In genomic region chr6:159203304-159204005, GRCh38 we compare ENCODE assay signal across 10 cellular contexts. TPM values are rescaled to one million over a fixed set of nuclear protein-coding genes. Genes with fewer than 3 reads are reported as not detected.
DNase-seq lines count a peak whose midpoint lies in the region; ATAC-seq and TF ChIP-seq lines count a peak whose summit lies in the region.
"Had no signal": no experiment of that assay in that cellular context is flagged by ENCODE, and none has a peak within 500 bp of the region (broad histone marks: within the 10 kb centered on the region; RNA-seq: fewer than 3 reads in every experiment).

No MANE protein-coding gene starts in this region.

- H3K4me1 ChIP-seq in esophagus squamous epithelium = no peaks in the 10 kb centered on the region

- intact Hi-C loops in esophagus squamous epithelium (cut with DNase I) = no loop called here

- no peak for TF ChIP-seq POLR2A in esophagus squamous epithelium (IDR thresholded peaks at IDR 0.05)

- 73 to 74% methylated on average over 9 of the region's 9 CpGs for WGBS in esophagus squamous epithelium, 2 donors

- DNase-seq in AG20443 (ENCODE audit: low spot score) (peak; percentile 95), NCI-H226 (peak; percentile 93), epithelial cell of esophagus (ENCODE audit: low read depth) (peak; percentile 1), omental fat pad (ENCODE audit: low spot score) (no peak), NCI-H2029 (lab: John Stamatoyannopoulos, UW) (no peak), esophagus squamous epithelium (lab: John Stamatoyannopoulos, UW) (no peak)
- no peak for DNase-seq in stimulated activated CD8-positive, alpha-beta memory T cell treated with anti-CD3 and anti-CD28 coated beads, Interleukin-4, amount 100 ng/mL, for 48 hours
- DNase-seq in activated naive CD4-positive, alpha-beta T cell treated with Interleukin-2 at 50 U/mL for 16 hours = no peak
- DNase-seq: SIG-M5 had no signal

- ATAC-seq in omental fat pad (ENCODE audit: low FRiP score) = peak; percentile 96

- H3K27ac ChIP-seq in esophagus squamous epithelium = no peak overlapping the region

- no peaks in the 10 kb centered on the region for H3K9me3 ChIP-seq in esophagus squamous epithelium

- H3K4me3 ChIP-seq in epithelial cell of esophagus (ENCODE audit: low read length) (no peak overlapping the region), esophagus squamous epithelium (no peak overlapping the region)

- TF ChIP-seq CTCF in epithelial cell of esophagus (IDR thresholded peaks at IDR 0.05; ENCODE audit: insufficient read depth, low read depth, low read length, missing control alignments) (no peak), omental fat pad (IDR thresholded peaks at IDR 0.05) (no peak), esophagus squamous epithelium (IDR thresholded peaks at IDR 0.05) (no peak)

- H3K27me3 ChIP-seq in esophagus squamous epithelium = peaks cover 0 to 9% (median 0%) of the 10 kb centered on the region in 4 donors

- H3K36me3 ChIP-seq in esophagus squamous epithelium = no peaks in the 10 kb centered on the region

RNA-seq across cellular contexts. Expression of gene FNDC1, which starts 34.3 kb away (rescaled TPM):
- under 1 TPM in 3 of 4 donors, not detected in 1; 0.12 to 0.47 (median 0.28) TPM for total RNA-seq in omental fat pad
- under 1 TPM in 3 of 4 donors, not detected in 1; 0.04 to 0.38 (median 0.06) TPM for total RNA-seq in esophagus squamous epithelium
- total RNA-seq: NCI-H460 had no signal

Comparison
In these comparisons a context has a peak if more than half of its experiments do, and no peak if none do; other contexts are left out.
1. DNase-seq: peak in AG20443 (single experiment), NCI-H226 (single experiment) and epithelial cell of esophagus (single experiment); none in omental fat pad (single experiment), NCI-H2029 (single experiment), stimulated activated CD8-positive, alpha-beta memory T cell treated with anti-CD3 and anti-CD28 coated beads, Interleukin-4, amount 100 ng/mL, for 48 hours (single experiment), activated naive CD4-positive, alpha-beta T cell treated with Interleukin-2 at 50 U/mL for 16 hours (single experiment) and esophagus squamous epithelium (single experiment).